ENCODE assay signal across 2 cellular contexts in the genomic region with DNA sequence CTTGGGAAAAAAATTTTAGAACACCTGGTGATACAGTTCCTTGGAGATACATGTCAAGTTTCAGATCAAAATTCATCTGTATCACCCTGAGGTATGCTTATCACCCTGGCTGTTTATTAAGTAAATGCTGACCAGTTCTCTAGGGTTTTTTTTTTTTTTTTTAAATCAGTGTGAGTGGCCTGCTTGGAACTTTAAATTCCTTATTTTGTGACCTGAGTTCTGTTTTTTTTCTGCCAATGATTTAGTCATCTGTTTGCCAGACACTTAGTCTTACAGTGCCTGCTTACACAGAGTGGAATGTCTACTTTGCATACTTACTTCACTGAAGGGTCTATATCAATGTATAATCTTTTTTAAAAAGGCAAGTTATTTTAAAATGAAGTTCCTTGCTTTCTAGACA.
TF ChIP-seq lines count a peak whose summit lies in the region.

No MANE protein-coding gene starts in this region.

TF ChIP-seq in K562, 482 proteins besides CTCF, POLR2A, EP300 and RAD21:
- 0 out of 2 replicates have a peak, but pooled peaks have one; percentile 17 for TF ChIP-seq RBFOX2 (IDR thresholded peaks at IDR 0.05; ENCODE audit: low read depth, low read length)
- TF ChIP-seq RHOXF2B (CRISPR knock-in tag; conservative IDR thresholded peaks at IDR 0.05), result no peak
- peak; percentile 42 for TF ChIP-seq ZNF384 (IDR thresholded peaks at IDR 0.05; ENCODE audit: low read depth, low read length)
- TF ChIP-seq BDP1 (IDR thresholded peaks at IDR 0.05; ENCODE audit: insufficient read depth, insufficient read length), result no peak
- TF ChIP-seq, protein P1, sequence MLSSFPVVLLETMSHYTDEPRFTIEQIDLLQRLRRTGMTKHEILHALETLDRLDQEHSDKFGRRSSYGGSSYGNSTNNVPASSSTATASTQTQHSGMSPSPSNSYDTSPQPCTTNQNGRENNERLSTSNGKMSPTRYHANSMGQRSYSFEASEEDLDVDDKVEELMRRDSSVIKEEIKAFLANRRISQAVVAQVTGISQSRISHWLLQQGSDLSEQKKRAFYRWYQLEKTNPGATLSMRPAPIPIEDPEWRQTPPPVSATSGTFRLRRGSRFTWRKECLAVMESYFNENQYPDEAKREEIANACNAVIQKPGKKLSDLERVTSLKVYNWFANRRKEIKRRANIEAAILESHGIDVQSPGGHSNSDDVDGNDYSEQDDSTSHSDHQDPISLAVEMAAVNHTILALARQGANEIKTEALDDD (IDR thresholded peaks at IDR 0.05), result 0 out of 2 replicates have a peak, but pooled peaks have one; percentile 1

TF ChIP-seq in SK-N-SH, 30 proteins besides CTCF, POLR2A, EP300 and RAD21:
- no peak for TF ChIP-seq JUND (IDR thresholded peaks at IDR 0.05)
- TF ChIP-seq, protein P2, sequence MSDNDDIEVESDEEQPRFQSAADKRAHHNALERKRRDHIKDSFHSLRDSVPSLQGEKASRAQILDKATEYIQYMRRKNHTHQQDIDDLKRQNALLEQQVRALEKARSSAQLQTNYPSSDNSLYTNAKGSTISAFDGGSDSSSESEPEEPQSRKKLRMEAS (IDR thresholded peaks at IDR 0.05; ENCODE audit: low read depth), result no peak
- no peak for TF ChIP-seq FOXJ3 (CRISPR knock-in tag; IDR thresholded peaks at IDR 0.05)
- TF ChIP-seq ELF1 (IDR thresholded peaks at IDR 0.05), result no peak
- no peak for TF ChIP-seq POLR2AphosphoS5 (IDR thresholded peaks at IDR 0.05; ENCODE audit: low read depth, low read length)
- no peak for TF ChIP-seq SMC3 (IDR thresholded peaks at IDR 0.05; ENCODE audit: low read depth, low read length)
- TF ChIP-seq MEF2A (IDR thresholded peaks at IDR 0.05; ENCODE audit: borderline replicate concordance, low read depth), result no peak
- no peak for TF ChIP-seq FOXM1 (IDR thresholded peaks at IDR 0.05; ENCODE audit: low read depth)
- TF ChIP-seq, protein P3, sequence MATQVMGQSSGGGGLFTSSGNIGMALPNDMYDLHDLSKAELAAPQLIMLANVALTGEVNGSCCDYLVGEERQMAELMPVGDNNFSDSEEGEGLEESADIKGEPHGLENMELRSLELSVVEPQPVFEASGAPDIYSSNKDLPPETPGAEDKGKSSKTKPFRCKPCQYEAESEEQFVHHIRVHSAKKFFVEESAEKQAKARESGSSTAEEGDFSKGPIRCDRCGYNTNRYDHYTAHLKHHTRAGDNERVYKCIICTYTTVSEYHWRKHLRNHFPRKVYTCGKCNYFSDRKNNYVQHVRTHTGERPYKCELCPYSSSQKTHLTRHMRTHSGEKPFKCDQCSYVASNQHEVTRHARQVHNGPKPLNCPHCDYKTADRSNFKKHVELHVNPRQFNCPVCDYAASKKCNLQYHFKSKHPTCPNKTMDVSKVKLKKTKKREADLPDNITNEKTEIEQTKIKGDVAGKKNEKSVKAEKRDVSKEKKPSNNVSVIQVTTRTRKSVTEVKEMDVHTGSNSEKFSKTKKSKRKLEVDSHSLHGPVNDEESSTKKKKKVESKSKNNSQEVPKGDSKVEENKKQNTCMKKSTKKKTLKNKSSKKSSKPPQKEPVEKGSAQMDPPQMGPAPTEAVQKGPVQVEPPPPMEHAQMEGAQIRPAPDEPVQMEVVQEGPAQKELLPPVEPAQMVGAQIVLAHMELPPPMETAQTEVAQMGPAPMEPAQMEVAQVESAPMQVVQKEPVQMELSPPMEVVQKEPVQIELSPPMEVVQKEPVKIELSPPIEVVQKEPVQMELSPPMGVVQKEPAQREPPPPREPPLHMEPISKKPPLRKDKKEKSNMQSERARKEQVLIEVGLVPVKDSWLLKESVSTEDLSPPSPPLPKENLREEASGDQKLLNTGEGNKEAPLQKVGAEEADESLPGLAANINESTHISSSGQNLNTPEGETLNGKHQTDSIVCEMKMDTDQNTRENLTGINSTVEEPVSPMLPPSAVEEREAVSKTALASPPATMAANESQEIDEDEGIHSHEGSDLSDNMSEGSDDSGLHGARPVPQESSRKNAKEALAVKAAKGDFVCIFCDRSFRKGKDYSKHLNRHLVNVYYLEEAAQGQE (IDR thresholded peaks at IDR 0.05; ENCODE audit: low read depth, low read length), result no peak
- TF ChIP-seq TEAD4 (IDR thresholded peaks at IDR 0.05; ENCODE audit: borderline replicate concordance, insufficient read depth), result no peak
- TF ChIP-seq, protein P4, sequence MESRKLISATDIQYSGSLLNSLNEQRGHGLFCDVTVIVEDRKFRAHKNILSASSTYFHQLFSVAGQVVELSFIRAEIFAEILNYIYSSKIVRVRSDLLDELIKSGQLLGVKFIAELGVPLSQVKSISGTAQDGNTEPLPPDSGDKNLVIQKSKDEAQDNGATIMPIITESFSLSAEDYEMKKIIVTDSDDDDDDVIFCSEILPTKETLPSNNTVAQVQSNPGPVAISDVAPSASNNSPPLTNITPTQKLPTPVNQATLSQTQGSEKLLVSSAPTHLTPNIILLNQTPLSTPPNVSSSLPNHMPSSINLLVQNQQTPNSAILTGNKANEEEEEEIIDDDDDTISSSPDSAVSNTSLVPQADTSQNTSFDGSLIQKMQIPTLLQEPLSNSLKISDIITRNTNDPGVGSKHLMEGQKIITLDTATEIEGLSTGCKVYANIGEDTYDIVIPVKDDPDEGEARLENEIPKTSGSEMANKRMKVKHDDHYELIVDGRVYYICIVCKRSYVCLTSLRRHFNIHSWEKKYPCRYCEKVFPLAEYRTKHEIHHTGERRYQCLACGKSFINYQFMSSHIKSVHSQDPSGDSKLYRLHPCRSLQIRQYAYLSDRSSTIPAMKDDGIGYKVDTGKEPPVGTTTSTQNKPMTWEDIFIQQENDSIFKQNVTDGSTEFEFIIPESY (IDR thresholded peaks at IDR 0.05; ENCODE audit: borderline replicate concordance, low read depth), result no peak
- no peak for TF ChIP-seq NFIC (IDR thresholded peaks at IDR 0.05; ENCODE audit: borderline replicate concordance)
- TF ChIP-seq RCOR1 (IDR thresholded peaks at IDR 0.05; ENCODE audit: low read length), result no peak
- no peak for TF ChIP-seq MXI1 (IDR thresholded peaks at IDR 0.05; ENCODE audit: low read depth, low read length)
- TF ChIP-seq YY1 (IDR thresholded peaks at IDR 0.05; ENCODE audit: low read depth), result no peak
- TF ChIP-seq, protein P5, sequence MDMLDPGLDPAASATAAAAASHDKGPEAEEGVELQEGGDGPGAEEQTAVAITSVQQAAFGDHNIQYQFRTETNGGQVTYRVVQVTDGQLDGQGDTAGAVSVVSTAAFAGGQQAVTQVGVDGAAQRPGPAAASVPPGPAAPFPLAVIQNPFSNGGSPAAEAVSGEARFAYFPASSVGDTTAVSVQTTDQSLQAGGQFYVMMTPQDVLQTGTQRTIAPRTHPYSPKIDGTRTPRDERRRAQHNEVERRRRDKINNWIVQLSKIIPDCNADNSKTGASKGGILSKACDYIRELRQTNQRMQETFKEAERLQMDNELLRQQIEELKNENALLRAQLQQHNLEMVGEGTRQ (IDR thresholded peaks at IDR 0.05; ENCODE audit: borderline replicate concordance, low read depth, low read length), result no peak
- no peak for TF ChIP-seq SIN3A (IDR thresholded peaks at IDR 0.05; ENCODE audit: borderline replicate concordance, low read depth, low read length)
- no peak for TF ChIP-seq CHD2 (IDR thresholded peaks at IDR 0.05; ENCODE audit: low read length, partially characterized antibody)
- no peak for TF ChIP-seq TCF12 (IDR thresholded peaks at IDR 0.05)
